In genomic region chr3:120469440-120470415, GRCh38 we compare ENCODE assay signal across 9 cellular contexts. TPM values are rescaled to one million over a fixed set of nuclear protein-coding genes. Genes with fewer than 3 reads are reported as not detected.
A peak's percentile ranks its signal among the peaks of the same experiment; 100 is the strongest.
DNase-seq lines count a peak whose midpoint lies in the region; ATAC-seq and TF ChIP-seq lines count a peak whose summit lies in the region.
"Had no signal": no experiment of that assay in that cellular context is flagged by ENCODE, and none has a peak within 500 bp of the region (broad histone marks: within the 10 kb centered on the region; RNA-seq: fewer than 3 reads in every experiment).

No MANE protein-coding gene starts in this region.

- WGBS in mammary epithelial cell (ENCODE audit: low coverage, missing lambda C conversion rate) = 57% methylated on average over 7 of the region's 7 CpGs
- WGBS in aorta, 2 donors = 73% methylated on average over 7 of the region's 7 CpGs

- CTCF ChIA-PET in mammary epithelial cell (lab: Charles Lee; ENCODE audit: low non-redundant PET) = no interaction called here

- TSS peak; percentile 97 for BruUV-seq in mammary epithelial cell (replicated peaks; lab: Mats Ljungman, UMichigan)

- H3K27ac ChIP-seq in mammary epithelial cell (ENCODE audit: insufficient read depth, low read depth, low read length) (peak overlapping the region; percentile 51), aorta (ENCODE audit: low read depth in 1 of 2, low read length in 2 of 2) (no peak overlapping the region)

- H3K27me3 ChIP-seq in mammary epithelial cell (ENCODE audit: insufficient read depth, low read length) = no peaks in the 10 kb centered on the region
- no peaks in the 10 kb centered on the region for H3K27me3 ChIP-seq in aorta (ENCODE audit: control insufficient read depth in 1 of 2, insufficient read depth in 2 of 2, low read length in 1 of 2)

- no peaks in the 10 kb centered on the region for H3K9me3 ChIP-seq in mammary epithelial cell (replicated peaks; ENCODE audit: insufficient read depth, low read length)
- no peaks in the 10 kb centered on the region for H3K9me3 ChIP-seq in aorta (ENCODE audit: control insufficient read depth, low read length)

- no peaks in the 10 kb centered on the region for H4K20me1 ChIP-seq in mammary epithelial cell (ENCODE audit: insufficient read depth, low read length)

- no peak overlapping the region for H3K9ac ChIP-seq in mammary epithelial cell (ENCODE audit: insufficient read depth, low read length)

- peak overlapping the region; percentile 86 for H2AFZ ChIP-seq in mammary epithelial cell (ENCODE audit: low read depth, low read length)

- no peaks in the 10 kb centered on the region for H3K79me2 ChIP-seq in mammary epithelial cell (ENCODE audit: insufficient read depth, low read length)

- dilution Hi-C loops in mammary epithelial cell (cut with HindIII; ENCODE audit: low sequenced_read_pairs) = loop anchor here (5.0 kb wide), 1 partner anchor 42 kb away; no protein-coding TSS in a partner anchor

- intact Hi-C loops in mammary epithelial cell (cut with micrococcal nuclease) (loop anchor here (1.0 kb wide), 2 partner anchors 19 to 27 kb away; partner anchors contain the start of gene FSTL1), aorta (cut with DNase I) (no loop called here)

- H3K4me3 ChIP-seq in mammary epithelial cell (replicated peaks in 1 of 3; ENCODE audit: insufficient read depth in 1 of 3, low read depth in 2 of 3, low read length in 3 of 3) = no peak overlapping the region
- no peak overlapping the region for H3K4me3 ChIP-seq in aorta (ENCODE audit: low read length in 2 of 2)

- DNase-seq in NCI-H2196 (lab: John Stamatoyannopoulos, UW; ENCODE audit: unreplicated experiment) (peak; percentile 17), NCI-H2196 treated with DMSO at 0.1 percent for 48 hours (lab: John Stamatoyannopoulos, UW; ENCODE audit: unreplicated experiment) (no peak), mammary epithelial cell (peak; percentile 81), islet precursor cell (peak; percentile 88), aorta (no peak), HuH-7 (ENCODE audit: low spot score) (no peak), NOMO-1 (lab: John Stamatoyannopoulos, UW; ENCODE audit: unreplicated experiment in 2 of 2) (no peak), superior temporal gyrus (ENCODE audit: extremely low spot score) (no peak)
- DNase-seq: activated naive CD8-positive, alpha-beta T cell treated with anti-CD3 and anti-CD28 coated beads for 36 hours had no signal

- peak; percentile 51 for ATAC-seq in aorta (ENCODE audit: low FRiP score)

- H3K4me2 ChIP-seq in mammary epithelial cell (ENCODE audit: insufficient read depth, low read depth, low read length) = peak overlapping the region; percentile 66

- peaks cover 35% of the 10 kb centered on the region for H3K4me1 ChIP-seq in mammary epithelial cell (ENCODE audit: insufficient read depth, low read length)
- H3K4me1 ChIP-seq in aorta (ENCODE audit: control insufficient read depth in 1 of 2, insufficient read depth in 2 of 2, low read length in 2 of 2) = peaks cover 2 to 3% of the 10 kb centered on the region in 2 donors

- H3K36me3 ChIP-seq in mammary epithelial cell (ENCODE audit: insufficient read depth, low read length) = no peaks in the 10 kb centered on the region
- no peaks in the 10 kb centered on the region for H3K36me3 ChIP-seq in aorta (ENCODE audit: control insufficient read depth in 1 of 2, insufficient read depth in 2 of 2, low read length in 1 of 2)

- in situ Hi-C loops in mammary epithelial cell (cut with MboI; ENCODE audit: low sequenced_read_pairs in 2 of 2) = no loop called here

- no peak for TF ChIP-seq CTCF in mammary epithelial cell (conservative IDR thresholded peaks at IDR 0.05 in 1 of 2, IDR thresholded peaks at IDR 0.05 in 1 of 2; ENCODE audit: extremely low read depth in 1 of 2, insufficient read depth in 1 of 2, low read depth in 1 of 2, low read length in 2 of 2)

RNA-seq across cellular contexts. Expression of gene FSTL1, which starts 18.9 kb away (rescaled TPM):
- total RNA-seq in mammary epithelial cell (100 to 1,000 TPM; 109 to 161 TPM), aorta (100 to 1,000 TPM; 716 to 833 TPM)
- polyA plus RNA-seq in mammary epithelial cell (71.6 TPM), aorta (100 to 1,000 TPM; 103 to 319 TPM)
- polyA minus RNA-seq in mammary epithelial cell = 176 TPM

Comparison
In these comparisons a context has a peak if more than half of its experiments do, and no peak if none do; other contexts are left out.
1. DNase-seq: peak in NCI-H2196 (single experiment), mammary epithelial cell (single experiment) and islet precursor cell (single experiment); none in NCI-H2196 treated with DMSO at 0.1 percent for 48 hours (single experiment), aorta (0 of 2), HuH-7 (single experiment), NOMO-1 (0 of 2) and superior temporal gyrus (single experiment).
2. RNA of gene FSTL1, which starts 18.9 kb away (total RNA-seq): 716 to 833 TPM in aorta; 109 to 161 TPM in mammary epithelial cell; every median in the first group is over 4 times any median in the second.